In the genomic region with DNA sequence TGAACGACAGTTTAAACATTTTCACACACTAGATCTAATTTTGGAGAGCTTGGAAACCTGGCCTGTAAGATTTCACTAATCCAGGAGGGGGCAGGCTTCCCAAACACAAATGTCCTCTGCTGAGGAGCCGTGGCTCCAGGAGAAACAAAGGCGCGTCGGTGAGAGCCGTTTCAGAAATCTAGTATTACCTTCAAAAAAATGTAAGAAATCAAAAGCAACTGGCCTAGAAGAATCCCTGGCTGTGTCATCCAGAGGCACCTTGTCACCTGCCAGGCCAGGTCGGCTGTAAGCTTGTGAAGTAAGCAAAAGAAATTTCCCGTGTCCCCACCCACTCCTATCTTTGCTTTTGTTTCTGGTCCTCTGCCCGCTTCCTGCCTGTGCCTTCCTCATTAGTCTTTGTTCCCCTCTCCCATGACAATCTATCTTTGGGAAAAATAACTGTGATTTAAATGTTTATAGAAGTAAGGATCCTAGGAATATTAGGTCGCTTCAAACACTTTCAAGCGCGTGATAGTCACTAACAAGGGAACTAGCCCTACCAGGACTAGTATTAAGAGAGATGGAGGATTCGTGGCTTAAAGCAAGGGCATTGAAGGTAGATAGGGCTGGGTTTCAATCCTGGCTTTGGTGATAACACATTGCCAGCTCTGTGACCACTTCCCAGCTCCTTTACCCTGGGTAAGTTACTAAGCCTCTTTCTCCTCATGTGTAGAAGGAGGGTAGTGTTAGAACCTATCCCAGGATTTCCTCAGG, we compare ENCODE assay signal across 8 cellular contexts.
A peak's percentile ranks its signal among the peaks of the same experiment; 100 is the strongest.
DNase-seq lines count a peak whose midpoint lies in the region; ATAC-seq, FAIRE-seq and TF ChIP-seq lines count a peak whose summit lies in the region.

No MANE protein-coding gene starts in this region.

- H3K9me2 ChIP-seq in OCI-LY7 (ENCODE audit: insufficient read depth, low read length) (no peaks in the 10 kb centered on the region), neural cell (ENCODE audit: insufficient read depth, low read length) (no peaks in the 10 kb centered on the region)

- no peaks in the 10 kb centered on the region for H4K20me1 ChIP-seq in OCI-LY7 (ENCODE audit: insufficient read depth, low read length)
- H4K20me1 ChIP-seq in neural cell (ENCODE audit: insufficient read depth), result no peaks in the 10 kb centered on the region

- peak overlapping the region; percentile 52 for H3K4me3 ChIP-seq in CD8-positive, alpha-beta memory T cell (ENCODE audit: low read length)
- H3K4me3 ChIP-seq in OCI-LY7 (ENCODE audit: low read depth, low read length, poor library complexity, severe bottlenecking) (no peak overlapping the region), fibroblast of pulmonary artery (replicated peaks; ENCODE audit: low read depth, low read length) (peak overlapping the region; percentile 52), neural cell (ENCODE audit: low read length) (peak overlapping the region; percentile 17)

- H3K36me3 ChIP-seq in CD8-positive, alpha-beta memory T cell (ENCODE audit: insufficient read depth, low read length), result no peaks in the 10 kb centered on the region
- no peaks in the 10 kb centered on the region for H3K36me3 ChIP-seq in OCI-LY7 (ENCODE audit: insufficient read depth, low read length)
- H3K36me3 ChIP-seq in neural cell (ENCODE audit: insufficient read depth, low read length), result no peaks in the 10 kb centered on the region

- H3K4me1 Mint-ChIP-seq in CD8-positive, alpha-beta memory T cell, result peaks cover 5 to 8% (median 7%) of the 10 kb centered on the region in 3 donors
- peaks cover 6% of the 10 kb centered on the region for H3K4me1 Mint-ChIP-seq in stimulated activated naive CD8-positive, alpha-beta T cell treated with anti-CD3 and anti-CD28 coated beads, Interleukin-15, amount 100 ng/mL, for 72 hours

- H3K9me3 ChIP-seq in CD8-positive, alpha-beta memory T cell (ENCODE audit: low read length), result no peaks in the 10 kb centered on the region
- H3K9me3 ChIP-seq in OCI-LY7 (ENCODE audit: low read length) (no peaks in the 10 kb centered on the region), neural cell (ENCODE audit: low read length) (no peaks in the 10 kb centered on the region)

- H3K27ac Mint-ChIP-seq in CD8-positive, alpha-beta memory T cell, result peak overlapping the region in 5 of 8 donors; percentile 19 to 82 (median 75)
- peak overlapping the region; percentile 75 to 88 for H3K27ac Mint-ChIP-seq in stimulated activated naive CD8-positive, alpha-beta T cell treated with anti-CD3 and anti-CD28 coated beads, Interleukin-15, amount 100 ng/mL, for 72 hours

- no peak for FAIRE-seq in HTR-8/SVneo (lab: Jason Lieb, UNC)

- H3K27ac ChIP-seq in CD8-positive, alpha-beta memory T cell (ENCODE audit: low read depth, low read length), result no peak overlapping the region
- no peak overlapping the region for H3K27ac ChIP-seq in OCI-LY7 (ENCODE audit: low read depth, low read length, poor library complexity, severe bottlenecking)
- no peak overlapping the region for H3K27ac ChIP-seq in neural cell (ENCODE audit: low read length)

- H3K36me3 Mint-ChIP-seq in CD8-positive, alpha-beta memory T cell, result no peaks in the 10 kb centered on the region

- CTCF ChIA-PET in CD8-positive, alpha-beta memory T cell (lab: Charles Lee), result interaction anchor here (0.7 to 5.3 kb wide), 17 partner anchors 9 to 574 kb away, joined by 3 to 39 read pairs (median 4); no protein-coding TSS in a partner anchor
- CTCF ChIA-PET in OCI-LY7 (lab: Charles Lee; ENCODE audit: unreplicated experiment), result no interaction called here

- peak; percentile 72 for ATAC-seq in GM19463 (IDR thresholded peaks at IDR 0.05; ENCODE audit: unreplicated experiment)
- ATAC-seq in stimulated activated naive CD8-positive, alpha-beta T cell treated with anti-CD3 and anti-CD28 coated beads, Interleukin-15, amount 100 ng/mL, for 72 hours, result peak; percentile 85

- POLR2A ChIA-PET in CD8-positive, alpha-beta memory T cell (lab: Charles Lee), result no interaction called here
- POLR2A ChIA-PET in OCI-LY7 (lab: Charles Lee), result no interaction called here

- H3K4me2 ChIP-seq in OCI-LY7 (ENCODE audit: low read length) (no peak overlapping the region), neural cell (ENCODE audit: low read length) (no peak overlapping the region)

- H2AFZ ChIP-seq in OCI-LY7 (ENCODE audit: low read length), result no peak overlapping the region
- H2AFZ ChIP-seq in neural cell (ENCODE audit: low read depth, low read length), result no peak overlapping the region

- TF ChIP-seq CTCF in OCI-LY7 (conservative IDR thresholded peaks at IDR 0.05; ENCODE audit: low read length) (peak; percentile 88), fibroblast of pulmonary artery (IDR thresholded peaks at IDR 0.05; ENCODE audit: low read length, missing control alignments) (peak; percentile 64), neural cell (IDR thresholded peaks at IDR 0.05; ENCODE audit: poor library complexity, severe bottlenecking) (peak; percentile 80)

- H3K27me3 Mint-ChIP-seq in CD8-positive, alpha-beta memory T cell, result peaks cover 8 to 36% of the 10 kb centered on the region in 2 donors
- H3K27me3 Mint-ChIP-seq in stimulated activated naive CD8-positive, alpha-beta T cell treated with anti-CD3 and anti-CD28 coated beads, Interleukin-15, amount 100 ng/mL, for 72 hours, result peaks cover 8% of the 10 kb centered on the region

- H3K79me2 ChIP-seq in OCI-LY7 (ENCODE audit: insufficient read depth, low read depth, low read length) (no peaks in the 10 kb centered on the region), neural cell (replicated peaks; ENCODE audit: insufficient read depth, low read length) (no peaks in the 10 kb centered on the region)

- peak; percentile 93 for TF ChIP-seq RAD21 in neural cell (conservative IDR thresholded peaks at IDR 0.05)

- no peaks in the 10 kb centered on the region for H3K27me3 ChIP-seq in CD8-positive, alpha-beta memory T cell (ENCODE audit: insufficient read depth, low read length, poor library complexity, severe bottlenecking)
- no peaks in the 10 kb centered on the region for H3K27me3 ChIP-seq in neural cell (ENCODE audit: insufficient read depth, low read depth, low read length)

- H3F3A ChIP-seq in neural cell (ENCODE audit: insufficient read depth, low read length, poor library complexity, severe bottlenecking), result no peaks in the 10 kb centered on the region

- H3K4me3 Mint-ChIP-seq in CD8-positive, alpha-beta memory T cell, result peak overlapping the region; percentile 43 to 90 (median 87)
- H3K4me3 Mint-ChIP-seq in stimulated activated naive CD8-positive, alpha-beta T cell treated with anti-CD3 and anti-CD28 coated beads, Interleukin-15, amount 100 ng/mL, for 72 hours, result peak overlapping the region; percentile 81 to 88

- no peaks in the 10 kb centered on the region for H3K9me3 Mint-ChIP-seq in CD8-positive, alpha-beta memory T cell
- H3K9me3 Mint-ChIP-seq in stimulated activated naive CD8-positive, alpha-beta T cell treated with anti-CD3 and anti-CD28 coated beads, Interleukin-15, amount 100 ng/mL, for 72 hours, result no peaks in the 10 kb centered on the region

- H3K4me1 ChIP-seq in CD8-positive, alpha-beta memory T cell (ENCODE audit: insufficient read depth, low read length), result peaks cover 5% of the 10 kb centered on the region
- peaks cover 9% of the 10 kb centered on the region for H3K4me1 ChIP-seq in OCI-LY7 (ENCODE audit: insufficient read depth, low read length, poor library complexity, severe bottlenecking)

- no peak for TF ChIP-seq EP300 in neural cell (conservative IDR thresholded peaks at IDR 0.05; ENCODE audit: poor library complexity, severe bottlenecking)

- peak; percentile 47 to 66 (median 58) for DNase-seq in CD8-positive, alpha-beta memory T cell
- peak; percentile 67 for DNase-seq in HTR-8/SVneo (ENCODE audit: insufficient read length, low spot score)
- peak; percentile 31 for DNase-seq in OCI-LY7 (ENCODE audit: low spot score)
- DNase-seq in activated T-helper 1 cell treated with Interleukin-2 at 50 U/mL for 16 hours (ENCODE audit: low read depth), result peak; percentile 33
- peak; percentile 76 for DNase-seq in fibroblast of pulmonary artery (ENCODE audit: low read depth)
- peak; percentile 58 to 62 for DNase-seq in stimulated activated naive CD8-positive, alpha-beta T cell treated with anti-CD3 and anti-CD28 coated beads, Interleukin-15, amount 100 ng/mL, for 72 hours

- intact Hi-C loops in OCI-LY7 (cut with micrococcal nuclease; ENCODE audit: unreplicated experiment), result loop anchor here (2.0 to 10.0 kb wide), 4 partner anchors 268 to 570 kb away; no protein-coding TSS in a partner anchor

- peak overlapping the region; percentile 27 for H3K9ac ChIP-seq in neural cell (ENCODE audit: low read length)

- BruUV-seq in OCI-LY7 (replicated peaks; lab: Mats Ljungman, UMichigan), result no TSS peak

TF ChIP-seq in neural cell, 6 proteins besides CTCF, POLR2A, EP300 and RAD21:
- TF ChIP-seq SMC3 (conservative IDR thresholded peaks at IDR 0.05; ENCODE audit: poor library complexity), result peak; percentile 93
- no peak for TF ChIP-seq TAF1 (IDR thresholded peaks at IDR 0.05; ENCODE audit: low read depth)
- TF ChIP-seq POLR2AphosphoS5 (IDR thresholded peaks at IDR 0.05), result no peak
